12 cellular contexts compared by ENCODE assay signal in genomic region chr2:55408946-55409868, GRCh38.
DNase-seq lines count a peak whose midpoint lies in the region; ATAC-seq and TF ChIP-seq lines count a peak whose summit lies in the region.
"Had no signal": no experiment of that assay in that cellular context is flagged by ENCODE, and none has a peak within 500 bp of the region (broad histone marks: within the 10 kb centered on the region; RNA-seq: fewer than 3 reads in every experiment).

No MANE protein-coding gene starts in this region.

- H3K4me3 ChIP-seq in DOHH2 (ENCODE audit: low read length) (peak overlapping the region; percentile 17), adipocyte (ENCODE audit: low read length) (peak overlapping the region; percentile 43)
- H3K4me3 ChIP-seq: adrenal gland, sigmoid colon, SK-N-MC had no signal

- DNase-seq in adipocyte (ENCODE audit: low read depth) (no peak), NCI-H2227 treated with DMSO at 0.1 percent for 48 hours (lab: John Stamatoyannopoulos, UW) (no peak)
- DNase-seq in T-helper 2 cell treated with Interferon-gamma antibody and Interleukin-4, amounts not matched to agents 5 μg/mL and 100 μg/mL, for 36 hours (ENCODE audit: low spot score) = no peak
- DNase-seq: adrenal gland; CD4-positive, alpha-beta T cell; sigmoid colon had no signal

- no peaks in the 10 kb centered on the region for H3K36me3 Mint-ChIP-seq in T-helper 2 cell treated with Interferon-gamma antibody and Interleukin-4, amounts not matched to agents 5 μg/mL and 100 μg/mL, for 36 hours (ENCODE audit: low read depth)

- H3K9me2 ChIP-seq in DOHH2 (replicated peaks; ENCODE audit: control insufficient read depth, low read length) = no peaks in the 10 kb centered on the region

- H3K4me2 ChIP-seq in DOHH2 (ENCODE audit: low read length) = peak overlapping the region; percentile 39

- H3K27me3 ChIP-seq in DOHH2 (ENCODE audit: control insufficient read depth, low read length) (no peaks in the 10 kb centered on the region), adipocyte (replicated peaks; ENCODE audit: control insufficient read depth, insufficient read depth, low read length) (no peaks in the 10 kb centered on the region), layer of hippocampus (ENCODE audit: control insufficient read depth, insufficient read depth, low read length) (no peaks in the 10 kb centered on the region)
- H3K27me3 ChIP-seq: adrenal gland, sigmoid colon had no signal

- ATAC-seq in HG03432 (IDR thresholded peaks at IDR 0.05; ENCODE audit: unreplicated experiment) (peak; percentile 60), HG03520 (IDR thresholded peaks at IDR 0.05; ENCODE audit: unreplicated experiment) (no peak), HG02981 (IDR thresholded peaks at IDR 0.05; ENCODE audit: unreplicated experiment) (no peak)

- no peak overlapping the region for H3K27ac Mint-ChIP-seq in T-helper 2 cell treated with Interferon-gamma antibody and Interleukin-4, amounts not matched to agents 5 μg/mL and 100 μg/mL, for 36 hours
- H3K27ac Mint-ChIP-seq: CD4-positive, alpha-beta T cell had no signal

- H3K27ac ChIP-seq in DOHH2 (ENCODE audit: low read depth, low read length) = peak overlapping the region; percentile 48
- H3K27ac ChIP-seq in layer of hippocampus (ENCODE audit: low read depth, low read length) = peak overlapping the region; percentile 83
- H3K27ac ChIP-seq: adrenal gland, sigmoid colon, SK-N-MC had no signal

- H3K36me3 ChIP-seq in DOHH2 (ENCODE audit: control insufficient read depth, low read length) (peaks cover 85% of the 10 kb centered on the region), adipocyte (ENCODE audit: control insufficient read depth, insufficient read depth, low read length, severe bottlenecking) (peaks cover 40% of the 10 kb centered on the region)

- peaks cover 97% of the 10 kb centered on the region for H3K79me2 ChIP-seq in DOHH2 (ENCODE audit: control insufficient read depth, low read length)

- peaks cover 7% of the 10 kb centered on the region for H3K4me1 Mint-ChIP-seq in T-helper 2 cell treated with Interferon-gamma antibody and Interleukin-4, amounts not matched to agents 5 μg/mL and 100 μg/mL, for 36 hours (ENCODE audit: low read depth)

- TF ChIP-seq CTCF in DOHH2 (IDR thresholded peaks at IDR 0.05; ENCODE audit: low read depth, low read length, poor library complexity, severe bottlenecking) = no peak

- no peaks in the 10 kb centered on the region for H3K9me3 Mint-ChIP-seq in T-helper 2 cell treated with Interferon-gamma antibody and Interleukin-4, amounts not matched to agents 5 μg/mL and 100 μg/mL, for 36 hours
- H3K9me3 Mint-ChIP-seq: CD4-positive, alpha-beta T cell had no signal

- H3K4me3 Mint-ChIP-seq in T-helper 2 cell treated with Interferon-gamma antibody and Interleukin-4, amounts not matched to agents 5 μg/mL and 100 μg/mL, for 36 hours = no peak overlapping the region
- H3K4me3 Mint-ChIP-seq: CD4-positive, alpha-beta T cell had no signal

- H3K9ac ChIP-seq in adipocyte (ENCODE audit: low read length) = no peak overlapping the region

- H4K20me1 ChIP-seq in DOHH2 (ENCODE audit: control insufficient read depth, insufficient read depth, low read depth, low read length) = peaks cover 10% of the 10 kb centered on the region

- H3K9me3 ChIP-seq in DOHH2 (ENCODE audit: control insufficient read depth, insufficient read depth, low read length) (no peaks in the 10 kb centered on the region), adipocyte (ENCODE audit: control insufficient read depth, low read length) (no peaks in the 10 kb centered on the region)
- H3K9me3 ChIP-seq: adrenal gland, sigmoid colon had no signal

- H3K4me1 ChIP-seq in DOHH2 (ENCODE audit: control insufficient read depth, low read length) = peaks cover 54% of the 10 kb centered on the region
- peaks cover 8% of the 10 kb centered on the region for H3K4me1 ChIP-seq in adipocyte (ENCODE audit: control insufficient read depth, insufficient read depth, low read length)
- H3K4me1 ChIP-seq: sigmoid colon had no signal

- H3K27me3 Mint-ChIP-seq in T-helper 2 cell treated with Interferon-gamma antibody and Interleukin-4, amounts not matched to agents 5 μg/mL and 100 μg/mL, for 36 hours (ENCODE audit: low read depth) = no peaks in the 10 kb centered on the region
- H3K27me3 Mint-ChIP-seq: CD4-positive, alpha-beta T cell had no signal

- H3F3A ChIP-seq in DOHH2 (ENCODE audit: control insufficient read depth, insufficient read depth) = no peaks in the 10 kb centered on the region
